ENCODE assay signal across 9 cellular contexts in the genomic region with DNA sequence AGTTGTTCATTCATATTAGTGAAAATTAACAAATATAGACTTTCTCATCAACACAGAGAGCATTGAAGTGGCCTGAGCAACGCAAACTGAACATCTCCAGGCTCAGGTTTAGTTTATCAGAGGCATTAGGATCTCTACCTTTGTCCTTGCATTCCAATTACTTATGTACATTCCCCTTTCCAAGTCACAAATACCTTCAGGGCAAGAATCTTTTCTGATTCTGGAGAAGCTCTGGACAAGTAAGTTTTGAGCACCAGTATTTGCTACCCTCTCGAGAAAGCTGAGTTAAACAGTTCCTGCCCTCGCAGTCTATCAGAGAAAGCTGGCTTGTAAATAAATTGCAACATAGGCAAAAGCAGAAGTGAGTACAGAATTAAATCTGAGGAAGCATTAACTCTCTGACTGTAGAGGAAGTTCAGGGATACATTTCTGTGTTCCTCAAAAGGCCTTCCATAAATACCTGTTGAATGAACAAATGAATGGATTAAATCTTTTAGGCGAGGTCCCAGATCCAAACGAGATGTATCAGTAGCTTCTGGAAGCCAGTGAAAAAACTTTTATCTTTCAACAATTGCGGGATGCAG. TPM values are rescaled to one million over a fixed set of nuclear protein-coding genes. Genes with fewer than 3 reads are reported as not detected.
DNase-seq lines count a peak whose midpoint lies in the region; ATAC-seq, FAIRE-seq and TF ChIP-seq lines count a peak whose summit lies in the region.
"Had no signal": no experiment of that assay in that cellular context is flagged by ENCODE, and none has a peak within 500 bp of the region (broad histone marks: within the 10 kb centered on the region; RNA-seq: fewer than 3 reads in every experiment).

No MANE protein-coding gene starts in this region.

- peak overlapping the region; percentile 91 for H3K27ac Mint-ChIP-seq in activated CD4-positive, alpha-beta T cell treated with anti-CD3 and anti-CD28 coated beads for 36 hours

- no peak for TF ChIP-seq CTCF in pancreas (IDR thresholded peaks at IDR 0.05)

- no peaks in the 10 kb centered on the region for H3K27me3 Mint-ChIP-seq in activated CD4-positive, alpha-beta T cell treated with anti-CD3 and anti-CD28 coated beads for 36 hours

- no peak for DNase-seq in activated CD4-positive, alpha-beta T cell treated with anti-CD3 and anti-CD28 coated beads for 36 hours
- DNase-seq in activated CD4-positive, alpha-beta T cell treated with anti-CD3 and anti-CD28 coated beads, Interleukin-2, amount 50 U/mL, for 48 hours, result no peak
- DNase-seq in SJSA1 (ENCODE audit: low read depth in 1 of 2, low spot score in 2 of 2) (peak in 1 of 2 experiments; percentile 6), pancreas (no peak), NCI-H748 (lab: John Stamatoyannopoulos, UW; ENCODE audit: unreplicated experiment) (no peak), activated gamma-delta T cell treated with Interleukin-2 at 50 U/mL for 16 hours (no peak), NCI-H524 treated with DMSO at 0.1 percent for 48 hours (lab: John Stamatoyannopoulos, UW) (no peak)

- POLR2A ChIA-PET in activated CD4-positive, alpha-beta T cell treated with anti-CD3 and anti-CD28 coated beads for 36 hours (lab: Charles Lee), result interaction anchor here (0.7 kb wide), 1 partner anchor 1317 kb away, joined by 5 read pairs; no protein-coding TSS in a partner anchor

- H3K4me3 Mint-ChIP-seq in activated CD4-positive, alpha-beta T cell treated with anti-CD3 and anti-CD28 coated beads for 36 hours, result peak overlapping the region; percentile 92

- no peaks in the 10 kb centered on the region for H3K27me3 ChIP-seq in SJSA1 (replicated peaks)
- H3K27me3 ChIP-seq in esophagus (ENCODE audit: control insufficient read depth in 1 of 2, insufficient read depth in 2 of 2, low read length in 2 of 2), result no peaks in the 10 kb centered on the region
- no peaks in the 10 kb centered on the region for H3K27me3 ChIP-seq in pancreas

- H3K4me3 ChIP-seq in SJSA1 (peak overlapping the region; percentile 68), esophagus (ENCODE audit: low read depth in 1 of 2, low read length in 2 of 2) (peak overlapping the region; percentile 70 to 84), pancreas (peak overlapping the region; percentile 62 to 88 (median 76))

- H3K4me1 ChIP-seq in SJSA1 (replicated peaks), result peaks cover 10% of the 10 kb centered on the region
- no peaks in the 10 kb centered on the region for H3K4me1 ChIP-seq in esophagus (ENCODE audit: control insufficient read depth in 2 of 2, insufficient read depth in 2 of 2, low read length in 1 of 2)
- peaks cover 12 to 38% (median 32%) of the 10 kb centered on the region in 3 donors for H3K4me1 ChIP-seq in pancreas

- no peak overlapping the region for H3K27ac ChIP-seq in SJSA1
- H3K27ac ChIP-seq in esophagus (ENCODE audit: low read depth in 2 of 2, low read length in 1 of 2), result peak overlapping the region; percentile 91 to 92
- peak overlapping the region; percentile 87 to 95 (median 90) for H3K27ac ChIP-seq in pancreas

- no peaks in the 10 kb centered on the region for H3K9me3 Mint-ChIP-seq in activated CD4-positive, alpha-beta T cell treated with anti-CD3 and anti-CD28 coated beads for 36 hours (ENCODE audit: low read depth)

- H3K36me3 ChIP-seq in SJSA1, result peaks cover 8% of the 10 kb centered on the region; the same call in 1 of the 2 replicates
- no peaks in the 10 kb centered on the region for H3K36me3 ChIP-seq in esophagus (ENCODE audit: control insufficient read depth in 2 of 2, insufficient read depth in 2 of 2, low read length in 1 of 2)
- H3K36me3 ChIP-seq in pancreas, result no peaks in the 10 kb centered on the region

- no peak for ATAC-seq in activated CD4-positive, alpha-beta T cell treated with anti-CD3 and anti-CD28 coated beads for 36 hours
- ATAC-seq in pancreas, result peak in 2 of 4 donors; percentile 6

- FAIRE-seq in pancreas (lab: Jason Lieb, UNC), result no peak
- FAIRE-seq: G401.6 had no signal

- WGBS in esophagus, 2 donors, result 6% methylated on average over 6 of the region's 6 CpGs
- WGBS in pancreas, 2 donors, result 2 to 3% methylated on average over 6 of the region's 6 CpGs

- 0 out of 2 replicates have a peak, but pooled peaks cover 2% of the 10 kb centered on the region for H3K9me3 ChIP-seq in SJSA1 (replicated peaks)
- no peaks in the 10 kb centered on the region for H3K9me3 ChIP-seq in esophagus (ENCODE audit: control insufficient read depth in 2 of 2, insufficient read depth in 1 of 2, low read depth in 1 of 2, low read length in 1 of 2)
- H3K9me3 ChIP-seq in pancreas, result no peaks in the 10 kb centered on the region

- intact Hi-C loops in activated CD4-positive, alpha-beta T cell treated with anti-CD3 and anti-CD28 coated beads for 36 hours (cut with DNase I, micrococcal nuclease), result loop anchor here (2.0 to 10.0 kb wide), 4 partner anchors 73 to 881 kb away; partner anchors contain the start of genes SLC41A3 (in 1 of the 2), SNX4 (in 1 of the 2), ZNF148 (in 1 of the 2) and ZXDC (in 1 of the 2)
- intact Hi-C loops in pancreas (cut with DNase I), result no loop called here

- H3K4me1 Mint-ChIP-seq in activated CD4-positive, alpha-beta T cell treated with anti-CD3 and anti-CD28 coated beads for 36 hours, result peaks cover 28% of the 10 kb centered on the region

- peaks cover 8% of the 10 kb centered on the region for H3K36me3 Mint-ChIP-seq in activated CD4-positive, alpha-beta T cell treated with anti-CD3 and anti-CD28 coated beads for 36 hours (ENCODE audit: low read depth)

- CTCF ChIA-PET in activated CD4-positive, alpha-beta T cell treated with anti-CD3 and anti-CD28 coated beads for 36 hours (lab: Charles Lee), result interaction anchor here (1.3 kb wide), 1 partner anchor 8 kb away, joined by 9 read pairs; no protein-coding TSS in a partner anchor

RNA-seq across cellular contexts. Expression of gene OSBPL11, which starts 1.2 kb away (rescaled TPM):
- 1 to 10 TPM; 9.0 to 9.3 TPM for total RNA-seq in activated CD4-positive, alpha-beta T cell treated with anti-CD3 and anti-CD28 coated beads for 36 hours
- total RNA-seq in SJSA1 (2014; rRNA removed; shearing (Covaris generic)), result 4.2 and 7.6 TPM in 2 replicates
- polyA plus RNA-seq in esophagus (1 to 10 TPM; 5.5 to 5.9 TPM), pancreas (1 to 10 TPM; 2.8 to 4.0 TPM)
- 1 to 10 TPM; 2.4 to 7.7 (median 3.1) TPM for total RNA-seq in pancreas

Comparison
In these comparisons a context has a peak if more than half of its experiments do, and no peak if none do; other contexts are left out.
1. intact Hi-C loops: an anchor here in activated CD4-positive, alpha-beta T cell treated with anti-CD3 and anti-CD28 coated beads for 36 hours (2.0 to 10.0 kb wide); none called in pancreas.